ENCODE assay signal across 2 cellular contexts in the genomic region with DNA sequence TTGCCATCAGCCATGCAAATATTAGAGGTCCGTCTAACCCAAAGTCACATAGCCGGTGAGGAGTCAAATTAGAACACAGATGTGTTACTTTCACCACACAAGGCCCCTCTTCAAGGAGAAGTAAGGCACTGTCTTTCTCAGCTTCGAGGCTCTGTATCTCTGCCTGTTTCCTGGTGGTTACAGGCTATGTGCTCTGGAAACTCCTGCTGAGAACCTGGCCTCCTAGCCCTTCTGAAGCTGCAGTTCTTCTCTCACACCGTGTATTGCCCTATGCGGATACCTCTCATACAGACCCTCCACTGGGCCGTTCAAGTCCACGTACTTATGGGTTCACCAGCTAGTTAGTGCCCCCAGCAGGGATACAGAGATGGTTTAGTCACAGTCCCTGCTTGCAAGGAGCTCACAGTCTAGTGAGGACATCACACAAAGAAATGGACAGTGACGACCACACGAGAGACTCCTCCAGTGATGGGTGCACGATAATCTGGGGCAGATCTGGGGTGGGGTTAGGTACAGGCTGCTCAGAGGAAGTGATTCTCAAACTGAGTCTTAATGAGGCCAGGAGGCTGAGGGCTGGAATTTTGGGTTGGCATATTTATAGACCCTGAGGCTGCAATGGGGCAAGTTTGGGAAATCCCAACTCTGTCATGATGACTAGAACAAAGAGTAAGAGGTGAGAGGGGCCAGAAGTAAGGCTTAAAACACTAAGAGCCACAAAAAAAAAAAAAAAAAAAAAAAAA.
TF ChIP-seq lines count a peak whose summit lies in the region.

No MANE protein-coding gene starts in this region.

TF ChIP-seq in GM12891, 5 proteins besides CTCF, POLR2A, EP300 and RAD21:
- TF ChIP-seq SPI1 (IDR thresholded peaks at IDR 0.05; ENCODE audit: low read depth, low read length), result peak; percentile 89
- 0 out of 2 replicates have a peak, but pooled peaks have one; percentile 54 for TF ChIP-seq TAF1 (IDR thresholded peaks at IDR 0.05; ENCODE audit: low read depth, low read length)
- TF ChIP-seq POU2F2 (IDR thresholded peaks at IDR 0.05; ENCODE audit: low read depth, low read length), result peak; percentile 62
- TF ChIP-seq POLR2AphosphoS5 (IDR thresholded peaks at IDR 0.05; ENCODE audit: low read depth, low read length), result peak; percentile 74
- no peak for TF ChIP-seq PAX5 (IDR thresholded peaks at IDR 0.05; ENCODE audit: insufficient read depth, low read length, severe bottlenecking)

TF ChIP-seq in GM12878, 131 proteins besides CTCF, POLR2A, EP300 and RAD21 (continues in another document):
- peak; percentile 81 for TF ChIP-seq NBN (IDR thresholded peaks at IDR 0.05)
- no peak for TF ChIP-seq ZNF274 (IDR thresholded peaks at IDR 0.05; ENCODE audit: insufficient read depth, insufficient read length)
- TF ChIP-seq, protein P1, sequence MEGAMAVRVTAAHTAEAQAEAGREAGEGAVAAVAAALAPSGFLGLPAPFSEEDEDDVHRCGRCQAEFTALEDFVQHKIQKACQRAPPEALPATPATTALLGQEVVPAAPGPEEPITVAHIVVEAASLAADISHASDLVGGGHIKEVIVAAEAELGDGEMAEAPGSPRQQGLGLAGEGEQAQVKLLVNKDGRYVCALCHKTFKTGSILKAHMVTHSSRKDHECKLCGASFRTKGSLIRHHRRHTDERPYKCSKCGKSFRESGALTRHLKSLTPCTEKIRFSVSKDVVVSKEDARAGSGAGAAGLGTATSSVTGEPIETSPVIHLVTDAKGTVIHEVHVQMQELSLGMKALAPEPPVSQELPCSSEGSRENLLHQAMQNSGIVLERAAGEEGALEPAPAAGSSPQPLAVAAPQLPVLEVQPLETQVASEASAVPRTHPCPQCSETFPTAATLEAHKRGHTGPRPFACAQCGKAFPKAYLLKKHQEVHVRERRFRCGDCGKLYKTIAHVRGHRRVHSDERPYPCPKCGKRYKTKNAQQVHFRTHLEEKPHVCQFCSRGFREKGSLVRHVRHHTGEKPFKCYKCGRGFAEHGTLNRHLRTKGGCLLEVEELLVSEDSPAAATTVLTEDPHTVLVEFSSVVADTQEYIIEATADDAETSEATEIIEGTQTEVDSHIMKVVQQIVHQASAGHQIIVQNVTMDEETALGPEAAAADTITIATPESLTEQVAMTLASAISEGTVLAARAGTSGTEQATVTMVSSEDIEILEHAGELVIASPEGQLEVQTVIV (IDR thresholded peaks at IDR 0.05; ENCODE audit: borderline replicate concordance, partially characterized antibody), result no peak
- no peak for TF ChIP-seq CBX5 (IDR thresholded peaks at IDR 0.05; ENCODE audit: low read depth)
- peak; percentile 47; the same call in 1 of the 2 replicates for TF ChIP-seq TAF1 (IDR thresholded peaks at IDR 0.05; ENCODE audit: borderline replicate concordance, low read depth, low read length)
- TF ChIP-seq CBX3 (IDR thresholded peaks at IDR 0.05; ENCODE audit: borderline replicate concordance, low read depth), result no peak
- TF ChIP-seq, protein P2, sequence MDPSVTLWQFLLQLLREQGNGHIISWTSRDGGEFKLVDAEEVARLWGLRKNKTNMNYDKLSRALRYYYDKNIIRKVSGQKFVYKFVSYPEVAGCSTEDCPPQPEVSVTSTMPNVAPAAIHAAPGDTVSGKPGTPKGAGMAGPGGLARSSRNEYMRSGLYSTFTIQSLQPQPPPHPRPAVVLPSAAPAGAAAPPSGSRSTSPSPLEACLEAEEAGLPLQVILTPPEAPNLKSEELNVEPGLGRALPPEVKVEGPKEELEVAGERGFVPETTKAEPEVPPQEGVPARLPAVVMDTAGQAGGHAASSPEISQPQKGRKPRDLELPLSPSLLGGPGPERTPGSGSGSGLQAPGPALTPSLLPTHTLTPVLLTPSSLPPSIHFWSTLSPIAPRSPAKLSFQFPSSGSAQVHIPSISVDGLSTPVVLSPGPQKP (IDR thresholded peaks at IDR 0.05; ENCODE audit: low read depth, low read length), result no peak
- TF ChIP-seq GABPA (IDR thresholded peaks at IDR 0.05; ENCODE audit: low read depth), result 0 out of 2 replicates have a peak, but pooled peaks have one; percentile 19
- TF ChIP-seq, protein P3, sequence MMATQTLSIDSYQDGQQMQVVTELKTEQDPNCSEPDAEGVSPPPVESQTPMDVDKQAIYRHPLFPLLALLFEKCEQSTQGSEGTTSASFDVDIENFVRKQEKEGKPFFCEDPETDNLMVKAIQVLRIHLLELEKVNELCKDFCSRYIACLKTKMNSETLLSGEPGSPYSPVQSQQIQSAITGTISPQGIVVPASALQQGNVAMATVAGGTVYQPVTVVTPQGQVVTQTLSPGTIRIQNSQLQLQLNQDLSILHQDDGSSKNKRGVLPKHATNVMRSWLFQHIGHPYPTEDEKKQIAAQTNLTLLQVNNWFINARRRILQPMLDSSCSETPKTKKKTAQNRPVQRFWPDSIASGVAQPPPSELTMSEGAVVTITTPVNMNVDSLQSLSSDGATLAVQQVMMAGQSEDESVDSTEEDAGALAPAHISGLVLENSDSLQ (IDR thresholded peaks at IDR 0.05), result no peak
- TF ChIP-seq, protein P4, sequence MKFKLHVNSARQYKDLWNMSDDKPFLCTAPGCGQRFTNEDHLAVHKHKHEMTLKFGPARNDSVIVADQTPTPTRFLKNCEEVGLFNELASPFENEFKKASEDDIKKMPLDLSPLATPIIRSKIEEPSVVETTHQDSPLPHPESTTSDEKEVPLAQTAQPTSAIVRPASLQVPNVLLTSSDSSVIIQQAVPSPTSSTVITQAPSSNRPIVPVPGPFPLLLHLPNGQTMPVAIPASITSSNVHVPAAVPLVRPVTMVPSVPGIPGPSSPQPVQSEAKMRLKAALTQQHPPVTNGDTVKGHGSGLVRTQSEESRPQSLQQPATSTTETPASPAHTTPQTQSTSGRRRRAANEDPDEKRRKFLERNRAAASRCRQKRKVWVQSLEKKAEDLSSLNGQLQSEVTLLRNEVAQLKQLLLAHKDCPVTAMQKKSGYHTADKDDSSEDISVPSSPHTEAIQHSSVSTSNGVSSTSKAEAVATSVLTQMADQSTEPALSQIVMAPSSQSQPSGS (IDR thresholded peaks at IDR 0.05; ENCODE audit: low read length), result peak; percentile 53
- peak; percentile 51; the same call in 1 of the 2 replicates for TF ChIP-seq RB1 (IDR thresholded peaks at IDR 0.05; ENCODE audit: borderline replicate concordance)
- TF ChIP-seq SMC3 (IDR thresholded peaks at IDR 0.05; ENCODE audit: borderline replicate concordance, low read length), result peak; percentile 15; the same call in 1 of the 2 replicates
- no peak for TF ChIP-seq TBL1XR1 (IDR thresholded peaks at IDR 0.05; ENCODE audit: low read depth, low read length)
- TF ChIP-seq, protein P5, sequence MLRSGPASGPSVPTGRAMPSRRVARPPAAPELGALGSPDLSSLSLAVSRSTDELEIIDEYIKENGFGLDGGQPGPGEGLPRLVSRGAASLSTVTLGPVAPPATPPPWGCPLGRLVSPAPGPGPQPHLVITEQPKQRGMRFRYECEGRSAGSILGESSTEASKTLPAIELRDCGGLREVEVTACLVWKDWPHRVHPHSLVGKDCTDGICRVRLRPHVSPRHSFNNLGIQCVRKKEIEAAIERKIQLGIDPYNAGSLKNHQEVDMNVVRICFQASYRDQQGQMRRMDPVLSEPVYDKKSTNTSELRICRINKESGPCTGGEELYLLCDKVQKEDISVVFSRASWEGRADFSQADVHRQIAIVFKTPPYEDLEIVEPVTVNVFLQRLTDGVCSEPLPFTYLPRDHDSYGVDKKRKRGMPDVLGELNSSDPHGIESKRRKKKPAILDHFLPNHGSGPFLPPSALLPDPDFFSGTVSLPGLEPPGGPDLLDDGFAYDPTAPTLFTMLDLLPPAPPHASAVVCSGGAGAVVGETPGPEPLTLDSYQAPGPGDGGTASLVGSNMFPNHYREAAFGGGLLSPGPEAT (IDR thresholded peaks at IDR 0.05; ENCODE audit: low read depth), result peak; percentile 93
- no peak for TF ChIP-seq FOS (IDR thresholded peaks at IDR 0.05; ENCODE audit: borderline replicate concordance, extremely low read depth, insufficient read length)
- TF ChIP-seq, protein P6, sequence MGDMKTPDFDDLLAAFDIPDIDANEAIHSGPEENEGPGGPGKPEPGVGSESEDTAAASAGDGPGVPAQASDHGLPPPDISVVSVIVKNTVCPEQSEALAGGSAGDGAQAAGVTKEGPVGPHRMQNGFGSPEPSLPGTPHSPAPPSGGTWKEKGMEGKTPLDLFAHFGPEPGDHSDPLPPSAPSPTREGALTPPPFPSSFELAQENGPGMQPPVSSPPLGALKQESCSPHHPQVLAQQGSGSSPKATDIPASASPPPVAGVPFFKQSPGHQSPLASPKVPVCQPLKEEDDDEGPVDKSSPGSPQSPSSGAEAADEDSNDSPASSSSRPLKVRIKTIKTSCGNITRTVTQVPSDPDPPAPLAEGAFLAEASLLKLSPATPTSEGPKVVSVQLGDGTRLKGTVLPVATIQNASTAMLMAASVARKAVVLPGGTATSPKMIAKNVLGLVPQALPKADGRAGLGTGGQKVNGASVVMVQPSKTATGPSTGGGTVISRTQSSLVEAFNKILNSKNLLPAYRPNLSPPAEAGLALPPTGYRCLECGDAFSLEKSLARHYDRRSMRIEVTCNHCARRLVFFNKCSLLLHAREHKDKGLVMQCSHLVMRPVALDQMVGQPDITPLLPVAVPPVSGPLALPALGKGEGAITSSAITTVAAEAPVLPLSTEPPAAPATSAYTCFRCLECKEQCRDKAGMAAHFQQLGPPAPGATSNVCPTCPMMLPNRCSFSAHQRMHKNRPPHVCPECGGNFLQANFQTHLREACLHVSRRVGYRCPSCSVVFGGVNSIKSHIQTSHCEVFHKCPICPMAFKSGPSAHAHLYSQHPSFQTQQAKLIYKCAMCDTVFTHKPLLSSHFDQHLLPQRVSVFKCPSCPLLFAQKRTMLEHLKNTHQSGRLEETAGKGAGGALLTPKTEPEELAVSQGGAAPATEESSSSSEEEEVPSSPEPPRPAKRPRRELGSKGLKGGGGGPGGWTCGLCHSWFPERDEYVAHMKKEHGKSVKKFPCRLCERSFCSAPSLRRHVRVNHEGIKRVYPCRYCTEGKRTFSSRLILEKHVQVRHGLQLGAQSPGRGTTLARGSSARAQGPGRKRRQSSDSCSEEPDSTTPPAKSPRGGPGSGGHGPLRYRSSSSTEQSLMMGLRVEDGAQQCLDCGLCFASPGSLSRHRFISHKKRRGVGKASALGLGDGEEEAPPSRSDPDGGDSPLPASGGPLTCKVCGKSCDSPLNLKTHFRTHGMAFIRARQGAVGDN (IDR thresholded peaks at IDR 0.05), result peak; percentile 91
- TF ChIP-seq MEF2A (IDR thresholded peaks at IDR 0.05; ENCODE audit: insufficient read depth, low read depth, low read length), result peak; percentile 87
- TF ChIP-seq SIX5 (IDR thresholded peaks at IDR 0.05; ENCODE audit: low read depth, low read length, severe bottlenecking), result no peak
- peak; percentile 66; the same call in 1 of the 2 replicates for TF ChIP-seq TCF3 (IDR thresholded peaks at IDR 0.05; ENCODE audit: borderline replicate concordance, insufficient read depth, low read depth, low read length)
- TF ChIP-seq POU2F2 (IDR thresholded peaks at IDR 0.05; ENCODE audit: borderline replicate concordance, low read depth, low read length), result peak; percentile 78; the same call in 2 of the 3 replicates
- TF ChIP-seq, protein P7, sequence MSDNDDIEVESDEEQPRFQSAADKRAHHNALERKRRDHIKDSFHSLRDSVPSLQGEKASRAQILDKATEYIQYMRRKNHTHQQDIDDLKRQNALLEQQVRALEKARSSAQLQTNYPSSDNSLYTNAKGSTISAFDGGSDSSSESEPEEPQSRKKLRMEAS (IDR thresholded peaks at IDR 0.05; ENCODE audit: low read depth, low read length), result no peak; the same call in 1 of the 2 replicates
- 0 out of 2 replicates have a peak, but pooled peaks have one; percentile 15 for TF ChIP-seq HDGF (IDR thresholded peaks at IDR 0.05)
- 0 out of 2 replicates have a peak, but pooled peaks have one; percentile 30 for TF ChIP-seq TCF7 (IDR thresholded peaks at IDR 0.05; ENCODE audit: borderline replicate concordance)
- TF ChIP-seq SMARCA5 (IDR thresholded peaks at IDR 0.05), result peak; percentile 93
- TF ChIP-seq, protein P8, sequence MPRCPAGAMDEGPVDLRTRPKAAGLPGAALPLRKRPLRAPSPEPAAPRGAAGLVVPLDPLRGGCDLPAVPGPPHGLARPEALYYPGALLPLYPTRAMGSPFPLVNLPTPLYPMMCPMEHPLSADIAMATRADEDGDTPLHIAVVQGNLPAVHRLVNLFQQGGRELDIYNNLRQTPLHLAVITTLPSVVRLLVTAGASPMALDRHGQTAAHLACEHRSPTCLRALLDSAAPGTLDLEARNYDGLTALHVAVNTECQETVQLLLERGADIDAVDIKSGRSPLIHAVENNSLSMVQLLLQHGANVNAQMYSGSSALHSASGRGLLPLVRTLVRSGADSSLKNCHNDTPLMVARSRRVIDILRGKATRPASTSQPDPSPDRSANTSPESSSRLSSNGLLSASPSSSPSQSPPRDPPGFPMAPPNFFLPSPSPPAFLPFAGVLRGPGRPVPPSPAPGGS (IDR thresholded peaks at IDR 0.05; ENCODE audit: borderline replicate concordance, insufficient read depth, low read depth, low read length, poor library complexity, severe bottlenecking), result peak; percentile 66
- peak; percentile 94 for TF ChIP-seq BCL11A (IDR thresholded peaks at IDR 0.05; ENCODE audit: low read depth, low read length)
- peak; percentile 91 for TF ChIP-seq IKZF1 (conservative IDR thresholded peaks at IDR 0.05)
- TF ChIP-seq, protein P9, sequence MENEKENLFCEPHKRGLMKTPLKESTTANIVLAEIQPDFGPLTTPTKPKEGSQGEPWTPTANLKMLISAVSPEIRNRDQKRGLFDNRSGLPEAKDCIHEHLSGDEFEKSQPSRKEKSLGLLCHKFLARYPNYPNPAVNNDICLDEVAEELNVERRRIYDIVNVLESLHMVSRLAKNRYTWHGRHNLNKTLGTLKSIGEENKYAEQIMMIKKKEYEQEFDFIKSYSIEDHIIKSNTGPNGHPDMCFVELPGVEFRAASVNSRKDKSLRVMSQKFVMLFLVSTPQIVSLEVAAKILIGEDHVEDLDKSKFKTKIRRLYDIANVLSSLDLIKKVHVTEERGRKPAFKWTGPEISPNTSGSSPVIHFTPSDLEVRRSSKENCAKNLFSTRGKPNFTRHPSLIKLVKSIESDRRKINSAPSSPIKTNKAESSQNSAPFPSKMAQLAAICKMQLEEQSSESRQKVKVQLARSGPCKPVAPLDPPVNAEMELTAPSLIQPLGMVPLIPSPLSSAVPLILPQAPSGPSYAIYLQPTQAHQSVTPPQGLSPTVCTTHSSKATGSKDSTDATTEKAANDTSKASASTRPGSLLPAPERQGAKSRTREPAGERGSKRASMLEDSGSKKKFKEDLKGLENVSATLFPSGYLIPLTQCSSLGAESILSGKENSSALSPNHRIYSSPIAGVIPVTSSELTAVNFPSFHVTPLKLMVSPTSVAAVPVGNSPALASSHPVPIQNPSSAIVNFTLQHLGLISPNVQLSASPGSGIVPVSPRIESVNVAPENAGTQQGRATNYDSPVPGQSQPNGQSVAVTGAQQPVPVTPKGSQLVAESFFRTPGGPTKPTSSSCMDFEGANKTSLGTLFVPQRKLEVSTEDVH (IDR thresholded peaks at IDR 0.05; ENCODE audit: low read depth, partially characterized antibody), result no peak
- no peak for TF ChIP-seq SUZ12 (IDR thresholded peaks at IDR 0.05; ENCODE audit: unreplicated experiment)
- TF ChIP-seq, protein P10, sequence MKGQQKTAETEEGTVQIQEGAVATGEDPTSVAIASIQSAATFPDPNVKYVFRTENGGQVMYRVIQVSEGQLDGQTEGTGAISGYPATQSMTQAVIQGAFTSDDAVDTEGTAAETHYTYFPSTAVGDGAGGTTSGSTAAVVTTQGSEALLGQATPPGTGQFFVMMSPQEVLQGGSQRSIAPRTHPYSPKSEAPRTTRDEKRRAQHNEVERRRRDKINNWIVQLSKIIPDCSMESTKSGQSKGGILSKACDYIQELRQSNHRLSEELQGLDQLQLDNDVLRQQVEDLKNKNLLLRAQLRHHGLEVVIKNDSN (IDR thresholded peaks at IDR 0.05; ENCODE audit: borderline replicate concordance, extremely low read length, insufficient read depth, low read depth, low read length), result no peak
- no peak for TF ChIP-seq JUND (IDR thresholded peaks at IDR 0.05; ENCODE audit: low read depth, low read length)
- TF ChIP-seq ZSCAN29 (IDR thresholded peaks at IDR 0.05), result no peak
- TF ChIP-seq MTA3 (IDR thresholded peaks at IDR 0.05; ENCODE audit: borderline replicate concordance, low read length), result 0 out of 2 replicates have a peak, but pooled peaks have one; percentile 74
